In the genomic region with DNA sequence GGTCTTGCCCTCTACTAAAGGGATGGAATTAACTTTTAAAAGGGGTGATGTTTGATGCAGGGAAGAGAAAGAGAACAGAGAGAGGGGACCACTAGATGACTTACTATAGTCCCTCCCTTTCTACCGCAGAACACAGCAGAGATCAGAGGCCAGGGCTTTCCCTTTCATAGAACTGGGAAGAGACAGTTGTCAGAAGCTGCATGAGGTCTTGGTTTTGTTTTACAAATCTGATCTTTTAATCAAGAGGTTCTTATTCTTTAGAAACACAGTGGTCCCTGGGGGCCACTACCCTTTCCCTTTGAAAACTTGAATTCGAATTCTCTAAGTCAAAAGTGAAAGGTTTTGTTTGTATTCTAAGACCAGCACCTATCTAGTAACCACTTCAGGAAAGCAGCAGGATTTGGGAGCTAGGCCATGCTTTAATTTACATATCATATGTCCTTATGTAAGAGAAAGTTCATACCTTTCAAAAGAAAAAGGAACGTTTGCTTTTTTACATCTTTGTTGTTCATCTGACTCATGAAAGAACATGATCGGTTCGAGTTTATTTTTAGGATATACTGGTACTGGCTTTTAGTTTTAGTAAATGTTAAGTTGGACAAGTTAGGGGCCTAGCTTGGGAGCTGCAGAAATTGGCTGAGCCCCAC, we compare ENCODE assay signal across 10 cellular contexts. TPM values are rescaled to one million over a fixed set of nuclear protein-coding genes. Genes with fewer than 3 reads are reported as not detected.
A peak's percentile ranks its signal among the peaks of the same experiment; 100 is the strongest.
DNase-seq lines count a peak whose midpoint lies in the region; ATAC-seq, FAIRE-seq and TF ChIP-seq lines count a peak whose summit lies in the region.
"Had no signal": no experiment of that assay in that cellular context is flagged by ENCODE, and none has a peak within 500 bp of the region (broad histone marks: within the 10 kb centered on the region; RNA-seq: fewer than 3 reads in every experiment).

No MANE protein-coding gene starts in this region.

- no peak for TF ChIP-seq POLR2A in GM12878 (IDR thresholded peaks at IDR 0.05; ENCODE audit: low read depth, low read length)

- H3K4me3 Mint-ChIP-seq in stimulated activated naive CD8-positive, alpha-beta T cell treated with anti-CD3 and anti-CD28 coated beads, Interleukin-15, Interleukin-2, amounts not matched to agents 100 ng/mL and 50 ng/mL, for 24 hours: peak overlapping the region; percentile 27

- BruUV-seq in GM12878 (replicated peaks; lab: Mats Ljungman, UMichigan): no TSS peak

- no peak overlapping the region for H2AFZ ChIP-seq in GM12878 (ENCODE audit: control insufficient read depth, low read depth, low read length)

- RAD21 ChIA-PET in GM12878 (lab: Charles Lee; ENCODE audit: unreplicated experiment): interaction anchor here (0.9 to 5.7 kb wide), 10 partner anchors 11 to 521 kb away, joined by 3 to 71 read pairs (median 4); no protein-coding TSS in a partner anchor

- ATAC-seq in stimulated activated naive CD8-positive, alpha-beta T cell treated with anti-CD3 and anti-CD28 coated beads, Interleukin-15, Interleukin-2, amounts not matched to agents 100 U/mL and 50 U/mL, for 24 hours: no peak
- ATAC-seq in GM12878: peak; percentile 36
- ATAC-seq in HG02970 (IDR thresholded peaks at IDR 0.05; ENCODE audit: low FRiP score, unreplicated experiment): no peak
- no peak for ATAC-seq in pancreas
- ATAC-seq: lower lobe of right lung had no signal

- H3K79me2 ChIP-seq in GM12878 (ENCODE audit: control insufficient read depth, insufficient read depth, low read length): peaks cover 39% of the 10 kb centered on the region

- FAIRE-seq in GM12878 (lab: Jason Lieb, UNC): no peak
- no peak for FAIRE-seq in pancreas (lab: Jason Lieb, UNC)

- TF ChIP-seq CTCF in GM12878 (IDR thresholded peaks at IDR 0.05 in 2 of 3, conservative IDR thresholded peaks at IDR 0.05 in 1 of 3; ENCODE audit: control insufficient read depth in 2 of 3, extremely low read depth in 1 of 3, insufficient read depth in 1 of 3, low read depth in 3 of 3, low read length in 3 of 3) (no peak), pancreas (IDR thresholded peaks at IDR 0.05) (no peak)

- 20% methylated on average over 5 of the region's 5 CpGs for WGBS in GM12878 (ENCODE audit: insufficient coverage, insufficient replicate concordance, low lambda C conversion rate, missing lambda C conversion rate)
- 31 to 35% methylated on average over 5 of the region's 5 CpGs for WGBS in pancreas, 2 donors

- H3K9me3 Mint-ChIP-seq in stimulated activated naive CD8-positive, alpha-beta T cell treated with anti-CD3 and anti-CD28 coated beads, Interleukin-15, Interleukin-2, amounts not matched to agents 100 ng/mL and 50 ng/mL, for 24 hours: no peaks in the 10 kb centered on the region

- POLR2A ChIA-PET in GM12878 (lab: Charles Lee): interaction anchor here (0.5 to 1.8 kb wide), 8 partner anchors 14 to 479 kb away, joined by 3 to 5 read pairs (median 3); no protein-coding TSS in a partner anchor

- TF ChIP-seq EP300 in GM12878 (IDR thresholded peaks at IDR 0.05; ENCODE audit: borderline replicate concordance in 1 of 2, control insufficient read depth in 1 of 2, low read depth in 2 of 2, low read length in 2 of 2): no peak

- H3K27me3 Mint-ChIP-seq in stimulated activated naive CD8-positive, alpha-beta T cell treated with anti-CD3 and anti-CD28 coated beads, Interleukin-15, Interleukin-2, amounts not matched to agents 100 ng/mL and 50 ng/mL, for 24 hours: no peaks in the 10 kb centered on the region

- no peaks in the 10 kb centered on the region for H3K36me3 ChIP-seq in GM12878 (ENCODE audit: control insufficient read depth in 2 of 2, insufficient read depth in 2 of 2, low read length in 1 of 2)
- no peaks in the 10 kb centered on the region for H3K36me3 ChIP-seq in muscle layer of colon (ENCODE audit: insufficient read depth, low read length)
- no peaks in the 10 kb centered on the region for H3K36me3 ChIP-seq in pancreas
- H3K36me3 ChIP-seq: ascending aorta had no signal

- H3K27me3 ChIP-seq in GM12878 (replicated peaks in 1 of 2; ENCODE audit: control insufficient read depth in 2 of 2, insufficient read depth in 2 of 2, low read length in 1 of 2): no peaks in the 10 kb centered on the region
- no peaks in the 10 kb centered on the region for H3K27me3 ChIP-seq in muscle layer of colon (ENCODE audit: control insufficient read depth in 1 of 2, insufficient read depth in 2 of 2, low read length in 2 of 2)
- no peaks in the 10 kb centered on the region for H3K27me3 ChIP-seq in pancreas
- H3K27me3 ChIP-seq: ascending aorta had no signal

- H3K4me1 Mint-ChIP-seq in stimulated activated naive CD8-positive, alpha-beta T cell treated with anti-CD3 and anti-CD28 coated beads, Interleukin-15, Interleukin-2, amounts not matched to agents 100 ng/mL and 50 ng/mL, for 24 hours (ENCODE audit: low read depth): peaks cover 61% of the 10 kb centered on the region

- H3K9ac ChIP-seq in GM12878 (ENCODE audit: control insufficient read depth, insufficient read depth, low read length): no peak overlapping the region
- no peak overlapping the region for H3K9ac ChIP-seq in muscle layer of colon (ENCODE audit: low read length)

- no peak for TF ChIP-seq RAD21 in GM12878 (IDR thresholded peaks at IDR 0.05; ENCODE audit: insufficient read depth, low read depth, low read length)

- H3K4me3 ChIP-seq in GM12878 (peak overlapping the region; percentile 27; the same call in 1 of the 2 replicates), muscle layer of colon (ENCODE audit: low read depth in 1 of 2, low read length in 2 of 2) (no peak overlapping the region), pancreas (no peak overlapping the region)
- H3K4me3 ChIP-seq: ascending aorta, lower lobe of right lung had no signal

- H3K4me2 ChIP-seq in GM12878 (ENCODE audit: control insufficient read depth, insufficient read depth): peak overlapping the region; percentile 36

- H3K9me3 ChIP-seq in GM12878 (replicated peaks; ENCODE audit: control insufficient read depth, insufficient read depth, low read length): no peaks in the 10 kb centered on the region
- H3K9me3 ChIP-seq in muscle layer of colon (ENCODE audit: low read length): no peaks in the 10 kb centered on the region
- H3K9me3 ChIP-seq in pancreas: no peaks in the 10 kb centered on the region
- H3K9me3 ChIP-seq: ascending aorta, lower lobe of right lung had no signal

- DNase-seq in stimulated activated naive CD8-positive, alpha-beta T cell treated with anti-CD3 and anti-CD28 coated beads, Interleukin-15, Interleukin-2, amounts not matched to agents 100 U/mL and 50 U/mL, for 24 hours: no peak
- DNase-seq in GM12878 (ENCODE audit: low read depth, low spot score): no peak
- no peak for DNase-seq in stimulated activated CD4-positive, alpha-beta T cell treated with anti-CD3 and anti-CD28 coated beads, Interleukin-15, amount 100 ng/mL, for 24 hours
- DNase-seq in GM19240 (ENCODE audit: insufficient read length, low spot score): no peak
- DNase-seq in pancreas: no peak
- DNase-seq: lower lobe of right lung had no signal

- CTCF ChIA-PET in GM12878 (lab: Yijun Ruan, JAX): interaction anchor here (0.7 to 6.9 kb wide), 15 partner anchors 14 to 521 kb away, joined by 3 to 62 read pairs (median 7); no protein-coding TSS in a partner anchor

- H3K36me3 Mint-ChIP-seq in stimulated activated naive CD8-positive, alpha-beta T cell treated with anti-CD3 and anti-CD28 coated beads, Interleukin-15, Interleukin-2, amounts not matched to agents 100 ng/mL and 50 ng/mL, for 24 hours (ENCODE audit: low read depth): peaks cover 29% of the 10 kb centered on the region

- intact Hi-C loops in GM12878 (cut with micrococcal nuclease; ENCODE audit: unreplicated experiment) (no loop called here), pancreas (cut with DNase I) (no loop called here)

- in situ Hi-C loops in GM12878 (cut with MboI): loop anchor here (5.0 kb wide), 1 partner anchor 471 kb away; no protein-coding TSS in a partner anchor

- SMC1A ChIA-PET in GM12878 (lab: Charles Lee; ENCODE audit: uncharacterized antibody, unreplicated experiment): interaction anchor here (0.7 to 6.0 kb wide), 15 partner anchors 13 to 483 kb away, joined by 3 to 84 read pairs (median 5); no protein-coding TSS in a partner anchor

- peak overlapping the region; percentile 5 for H3K27ac Mint-ChIP-seq in stimulated activated naive CD8-positive, alpha-beta T cell treated with anti-CD3 and anti-CD28 coated beads, Interleukin-15, Interleukin-2, amounts not matched to agents 100 ng/mL and 50 ng/mL, for 24 hours

- no peaks in the 10 kb centered on the region for H4K20me1 ChIP-seq in GM12878 (ENCODE audit: control insufficient read depth, insufficient read depth)

- H3K4me1 ChIP-seq in GM12878 (ENCODE audit: control insufficient read depth, insufficient read depth, low read length) (peaks cover 10% of the 10 kb centered on the region), muscle layer of colon (ENCODE audit: insufficient read depth, low read length) (peaks cover 57% of the 10 kb centered on the region), pancreas (peaks cover 16 to 36% (median 29%) of the 10 kb centered on the region in 3 donors)

- 0 out of 2 replicates have a peak overlapping the region, but pooled peaks have one; percentile 4 for H3K27ac ChIP-seq in GM12878 (ENCODE audit: control insufficient read depth, insufficient read depth)
- H3K27ac ChIP-seq in muscle layer of colon (ENCODE audit: low read depth, low read length): peak overlapping the region; percentile 3
- no peak overlapping the region for H3K27ac ChIP-seq in pancreas
- H3K27ac ChIP-seq: lower lobe of right lung had no signal

RNA-seq across cellular contexts. Expression of a gene that starts 6.3 kb away (rescaled TPM):
- 18.2 and 19.2 TPM in 2 replicates for total RNA-seq in GM12878 (2013; cell fraction: nucleolus; rRNA removed)
- total RNA-seq in GM12878 (2014; rRNA removed) (11.8 and 12.8 TPM in 2 replicates), GM12878 (2014; rRNA removed; fragmentation: Illumina TruSeq; extraction: Trizol) (3.2 and 4.0 TPM in 2 replicates), GM12878 (2021) (18.8 and 19.0 TPM in 2 replicates), pancreas (10 to 100 TPM in 3 of 6 donors, 1 to 10 TPM in 3; 8.1 to 14.2 (median 9.6) TPM)
- polyA plus RNA-seq in GM12878 (2011; ENCODE audit: low read depth): 1.8 TPM
- polyA plus RNA-seq in GM12878 (2011; rRNA removed) (5.6 and 12.8 TPM in 2 replicates), GM12878 (2014; fragmentation: Illumina TruSeq; extraction: Trizol) (0.19 and 1.4 TPM in 2 replicates), GM12878 (2014; fragmentation: Nextera tagmentation; extraction: Ambion mirVana) (under 1 TPM; 0.44 to 0.64 TPM), GM12878 (2014; rRNA removed) (16.8 and 19.0 TPM in 2 replicates), GM12878 (2016; fragmentation: Nextera tagmentation; extraction: Ambion mirVana) (1 to 10 TPM; 1.1 to 1.7 TPM), pancreas (1 to 10 TPM; 3.2 to 5.0 TPM)
- 19.6 and 30.9 TPM in 2 replicates for polyA plus RNA-seq in GM12878 (2011; cell fraction: cytosol; rRNA removed)
- polyA plus RNA-seq in GM12878 (2011; cell fraction: nucleus; rRNA removed): 19.0 and 20.7 TPM in 2 replicates
- 5.9 and 6.4 TPM in 2 replicates for polyA plus RNA-seq in GM12878 (2012)
- polyA minus RNA-seq in GM12878 (2011; rRNA and poly(A)+ RNA removed): 27.5 and 47.9 TPM in 2 replicates
- polyA minus RNA-seq in GM12878 (2011; cell fraction: cytosol; rRNA and poly(A)+ RNA removed): 17.4 and 24.5 TPM in 2 replicates
- polyA minus RNA-seq in GM12878 (2011; cell fraction: nucleus; rRNA and poly(A)+ RNA removed): 19.8 and 30.3 TPM in 2 replicates

RNA-seq across cellular contexts. Expression of a gene that starts 41.0 kb away (rescaled TPM):
- 2.7 and 3.6 TPM in 2 replicates for total RNA-seq in GM12878 (2013; cell fraction: nucleolus; rRNA removed)
- total RNA-seq in GM12878 (2014; rRNA removed): 13.6 and 15.8 TPM in 2 replicates
- 6.4 and 7.5 TPM in 2 replicates for total RNA-seq in GM12878 (2014; rRNA removed; fragmentation: Illumina TruSeq; extraction: Trizol)
- 15.4 and 18.3 TPM in 2 replicates for total RNA-seq in GM12878 (2021)
- polyA plus RNA-seq in GM12878 (2011; ENCODE audit: low read depth): 1.7 TPM
- 2.4 and 4.8 TPM in 2 replicates for polyA plus RNA-seq in GM12878 (2011; rRNA removed)
- polyA plus RNA-seq in GM12878 (2011; cell fraction: cytosol; rRNA removed): 5.6 and 7.3 TPM in 2 replicates
- 8.0 and 9.6 TPM in 2 replicates for polyA plus RNA-seq in GM12878 (2011; cell fraction: nucleus; rRNA removed)
- 2.7 and 5.2 TPM in 2 replicates for polyA plus RNA-seq in GM12878 (2012)
- 5.1 and 6.0 TPM in 2 replicates for polyA plus RNA-seq in GM12878 (2014; fragmentation: Illumina TruSeq; extraction: Trizol)
- 1 to 10 TPM in 1 of 2 experiments, under 1 TPM in 1; 0.45 to 1.6 TPM for polyA plus RNA-seq in GM12878 (2014; fragmentation: Nextera tagmentation; extraction: Ambion mirVana)
- 9.7 and 11.4 TPM in 2 replicates for polyA plus RNA-seq in GM12878 (2014; rRNA removed)
- polyA plus RNA-seq in GM12878 (2016; fragmentation: Nextera tagmentation; extraction: Ambion mirVana): 1 to 10 TPM; 1.5 to 2.8 TPM
- 3.7 and 12.1 TPM in 2 replicates for polyA minus RNA-seq in GM12878 (2011; rRNA and poly(A)+ RNA removed)
- 2.9 and 3.7 TPM in 2 replicates for polyA minus RNA-seq in GM12878 (2011; cell fraction: cytosol; rRNA and poly(A)+ RNA removed)
- 2.3 and 6.7 TPM in 2 replicates for polyA minus RNA-seq in GM12878 (2011; cell fraction: nucleus; rRNA and poly(A)+ RNA removed)
- 1 to 10 TPM in 2 of 6 donors, under 1 TPM in 4; 0.72 to 2.8 (median 0.92) TPM for total RNA-seq in pancreas
- under 1 TPM; 0.72 to 0.85 TPM for polyA plus RNA-seq in pancreas

Comparison
In these comparisons a context has a peak if more than half of its experiments do, and no peak if none do; other contexts are left out.
1. H3K27ac ChIP-seq: peak in GM12878 (single experiment) and muscle layer of colon (single experiment); none in pancreas (0 of 4).